ENCODE assay signal across 8 cellular contexts in the genomic region with DNA sequence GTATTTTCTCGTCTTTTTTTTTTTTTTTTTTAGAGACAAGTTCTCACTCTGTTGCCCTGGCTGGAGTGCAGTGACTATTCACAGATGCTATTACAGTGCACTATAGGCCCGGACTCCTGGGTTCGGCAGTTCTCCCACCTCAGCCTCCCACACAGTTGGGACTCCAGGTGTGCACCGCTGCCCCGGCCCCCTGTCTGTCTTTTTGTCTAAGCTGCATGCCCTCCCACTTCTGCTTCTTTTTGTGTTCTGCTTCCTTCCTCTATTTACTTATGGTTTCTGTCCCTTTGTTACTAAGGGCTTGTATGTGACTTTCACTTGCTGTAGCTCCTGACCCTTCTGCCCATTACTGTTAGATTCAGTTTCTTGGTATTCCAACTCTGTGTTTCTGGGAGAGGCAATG. TPM values are rescaled to one million over a fixed set of nuclear protein-coding genes. Genes with fewer than 3 reads are reported as not detected.
DNase-seq lines count a peak whose midpoint lies in the region; ATAC-seq and TF ChIP-seq lines count a peak whose summit lies in the region.

No MANE protein-coding gene starts in this region.

- H3K27ac ChIP-seq in CD8-positive, alpha-beta memory T cell (ENCODE audit: low read depth, low read length), result no peak overlapping the region
- H3K27ac ChIP-seq in KOPT-K1 (ENCODE audit: low read depth, low read length, poor library complexity, severe bottlenecking), result peak overlapping the region; percentile 86
- no peak overlapping the region for H3K27ac ChIP-seq in foreskin keratinocyte

- CTCF ChIA-PET in CD8-positive, alpha-beta memory T cell (lab: Charles Lee), result interaction anchor here (1.5 to 22.1 kb wide), 7 partner anchors 8 to 44 kb away, joined by 3 to 319 read pairs (median 10); a partner anchor contains a TSS

- peak overlapping the region; percentile 80 to 98 (median 90) for H3K27ac Mint-ChIP-seq in CD8-positive, alpha-beta memory T cell
- peak overlapping the region; percentile 85 to 88 for H3K27ac Mint-ChIP-seq in effector memory CD8-positive, alpha-beta T cell

- H3K4me1 Mint-ChIP-seq in CD8-positive, alpha-beta memory T cell, result peaks cover 89 to 92% (median 92%) of the 10 kb centered on the region in 3 donors
- H3K4me1 Mint-ChIP-seq in effector memory CD8-positive, alpha-beta T cell (ENCODE audit: low read depth in 2 of 2), result peaks cover 62 to 72% of the 10 kb centered on the region in 2 donors

- no peaks in the 10 kb centered on the region for H3K9me3 ChIP-seq in CD8-positive, alpha-beta memory T cell (ENCODE audit: low read length)
- no peaks in the 10 kb centered on the region for H3K9me3 ChIP-seq in KOPT-K1 (ENCODE audit: insufficient read depth, low read length, poor library complexity, severe bottlenecking)

- peak; percentile 4 for ATAC-seq in effector memory CD8-positive, alpha-beta T cell (replicated peaks)
- no peak for ATAC-seq in foreskin keratinocyte

- POLR2A ChIA-PET in CD8-positive, alpha-beta memory T cell (lab: Charles Lee), result interaction anchor here (0.7 to 3.5 kb wide), 6 partner anchors 9 to 26 kb away, joined by 3 to 21 read pairs (median 7); a partner anchor contains a TSS

- TF ChIP-seq CTCF in GM20000 (IDR thresholded peaks at IDR 0.05; ENCODE audit: extremely low read depth, missing control alignments) (no peak), foreskin keratinocyte (conservative IDR thresholded peaks at IDR 0.05) (no peak)

- peak overlapping the region; percentile 56 to 84 (median 75) for H3K4me3 Mint-ChIP-seq in CD8-positive, alpha-beta memory T cell
- peak overlapping the region; percentile 61 to 77 for H3K4me3 Mint-ChIP-seq in effector memory CD8-positive, alpha-beta T cell

- peaks cover 10% of the 10 kb centered on the region for H3K36me3 ChIP-seq in CD8-positive, alpha-beta memory T cell (ENCODE audit: insufficient read depth, low read length)
- peaks cover 21% of the 10 kb centered on the region for H3K36me3 ChIP-seq in KOPT-K1 (ENCODE audit: insufficient read depth, low read length)

- H3K4me3 ChIP-seq in CD8-positive, alpha-beta memory T cell (ENCODE audit: low read length), result peak overlapping the region; percentile 57

- peaks cover 0 to 61% (median 31%) of the 10 kb centered on the region in 3 donors for H3K36me3 Mint-ChIP-seq in CD8-positive, alpha-beta memory T cell
- H3K36me3 Mint-ChIP-seq in effector memory CD8-positive, alpha-beta T cell (ENCODE audit: insufficient read depth), result peaks cover 45% of the 10 kb centered on the region

- H3K27me3 ChIP-seq in CD8-positive, alpha-beta memory T cell (ENCODE audit: insufficient read depth, low read length, poor library complexity, severe bottlenecking), result no peaks in the 10 kb centered on the region
- no peaks in the 10 kb centered on the region for H3K27me3 ChIP-seq in foreskin keratinocyte

- DNase-seq in CD8-positive, alpha-beta memory T cell, result peak in 1 of 5 donors; percentile 39
- peak; percentile 78 for DNase-seq in GM20000 (ENCODE audit: low spot score)
- DNase-seq in effector memory CD8-positive, alpha-beta T cell, result no peak
- no peak for DNase-seq in iPS-NIHi11 (ENCODE audit: low spot score)
- no peak for DNase-seq in activated effector memory CD4-positive, alpha-beta T cell treated with Interleukin-2 at 50 U/mL for 16 hours
- DNase-seq in foreskin keratinocyte, result no peak
- DNase-seq in AG08396 (ENCODE audit: low spot score), result no peak

- H3K27me3 Mint-ChIP-seq in CD8-positive, alpha-beta memory T cell, result no peaks in the 10 kb centered on the region
- no peaks in the 10 kb centered on the region for H3K27me3 Mint-ChIP-seq in effector memory CD8-positive, alpha-beta T cell

- peaks cover 99% of the 10 kb centered on the region for H3K4me1 ChIP-seq in CD8-positive, alpha-beta memory T cell (ENCODE audit: insufficient read depth, low read length)
- peaks cover 3% of the 10 kb centered on the region for H3K4me1 ChIP-seq in foreskin keratinocyte

- no peaks in the 10 kb centered on the region for H3K9me3 Mint-ChIP-seq in CD8-positive, alpha-beta memory T cell
- no peaks in the 10 kb centered on the region for H3K9me3 Mint-ChIP-seq in effector memory CD8-positive, alpha-beta T cell

RNA-seq across cellular contexts. Expression of a gene that starts 20.5 kb away (rescaled TPM):
- total RNA-seq in CD8-positive, alpha-beta memory T cell, result 10 to 100 TPM; 91.2 to 94.9 TPM
- 18.7 TPM for polyA plus RNA-seq in CD8-positive, alpha-beta memory T cell
- total RNA-seq in foreskin keratinocyte, result 26.1 and 26.5 TPM in 2 replicates
- polyA plus RNA-seq in foreskin keratinocyte, result 9.6 and 9.9 TPM in 2 replicates

RNA-seq across cellular contexts. Expression of a gene that starts 25.9 kb away (rescaled TPM):
- 10 to 100 TPM; 21.8 to 25.5 TPM for total RNA-seq in CD8-positive, alpha-beta memory T cell
- 28.2 TPM for polyA plus RNA-seq in CD8-positive, alpha-beta memory T cell
- 14.1 and 14.2 TPM in 2 replicates for total RNA-seq in foreskin keratinocyte
- 7.9 and 8.4 TPM in 2 replicates for polyA plus RNA-seq in foreskin keratinocyte

RNA-seq across cellular contexts. Expression of a gene that starts 26.0 kb away (rescaled TPM):
- 10 to 100 TPM; 61.1 to 67.5 TPM for total RNA-seq in CD8-positive, alpha-beta memory T cell
- 41.8 TPM for polyA plus RNA-seq in CD8-positive, alpha-beta memory T cell
- total RNA-seq in foreskin keratinocyte, result 32.2 and 32.7 TPM in 2 replicates
- polyA plus RNA-seq in foreskin keratinocyte, result 27.5 and 30.4 TPM in 2 replicates

RNA-seq across cellular contexts. Expression of a gene that starts 39.7 kb away (rescaled TPM):
- total RNA-seq in CD8-positive, alpha-beta memory T cell, result 1 to 10 TPM; 9.0 to 9.4 TPM
- 11.0 TPM for polyA plus RNA-seq in CD8-positive, alpha-beta memory T cell
- 9.0 and 11.4 TPM in 2 replicates for total RNA-seq in foreskin keratinocyte
- 9.3 and 10.7 TPM in 2 replicates for polyA plus RNA-seq in foreskin keratinocyte

RNA-seq across cellular contexts. Expression of a gene that starts 48.9 kb away (rescaled TPM):
- under 1 TPM; 0.11 to 0.27 TPM for total RNA-seq in CD8-positive, alpha-beta memory T cell
- 0.32 TPM for polyA plus RNA-seq in CD8-positive, alpha-beta memory T cell
- 36.2 and 41.7 TPM in 2 replicates for total RNA-seq in foreskin keratinocyte
- 20.9 and 26.1 TPM in 2 replicates for polyA plus RNA-seq in foreskin keratinocyte
